8 cellular contexts compared by ENCODE assay signal in genomic region chr1:204438628-204439027, GRCh38. TPM values are rescaled to one million over a fixed set of nuclear protein-coding genes. Genes with fewer than 3 reads are reported as not detected.
DNase-seq lines count a peak whose midpoint lies in the region; ATAC-seq, FAIRE-seq and TF ChIP-seq lines count a peak whose summit lies in the region.

No MANE protein-coding gene starts in this region.

- no peak for FAIRE-seq in frontal cortex (lab: Jason Lieb, UNC)

- peak overlapping the region in 3 of 9 donors; percentile 2 to 25 (median 2) for H3K27ac Mint-ChIP-seq in naive thymus-derived CD4-positive, alpha-beta T cell

- intact Hi-C loops in naive thymus-derived CD4-positive, alpha-beta T cell (cut with micrococcal nuclease) = no loop called here

- TF ChIP-seq CTCF in AG04449 (IDR thresholded peaks at IDR 0.05; ENCODE audit: insufficient read depth, low read length, missing control alignments) = no peak
- no peak for TF ChIP-seq CTCF in brain microvascular endothelial cell (IDR thresholded peaks at IDR 0.05; ENCODE audit: low read depth, low read length, missing control alignments)

- no peak for ATAC-seq in HG03432 (IDR thresholded peaks at IDR 0.05; ENCODE audit: unreplicated experiment)
- ATAC-seq in naive thymus-derived CD4-positive, alpha-beta T cell = no peak

- no peaks in the 10 kb centered on the region for H3K27me3 Mint-ChIP-seq in naive thymus-derived CD4-positive, alpha-beta T cell

- H3K4me3 ChIP-seq in AG04449 (ENCODE audit: low read depth, low read length) (no peak overlapping the region), brain microvascular endothelial cell (ENCODE audit: low read depth, low read length) (no peak overlapping the region), muscle layer of colon (ENCODE audit: low read depth in 1 of 2, low read length in 2 of 2) (peak overlapping the region in 1 of 2 donors; percentile 5)
- H3K4me3 ChIP-seq in naive thymus-derived CD4-positive, alpha-beta T cell (ENCODE audit: low read length) = no peak overlapping the region

- H3K27me3 ChIP-seq in brain microvascular endothelial cell (replicated peaks) = no peaks in the 10 kb centered on the region
- no peaks in the 10 kb centered on the region for H3K27me3 ChIP-seq in muscle layer of colon (ENCODE audit: control insufficient read depth in 1 of 2, insufficient read depth in 2 of 2, low read length in 2 of 2)
- H3K27me3 ChIP-seq in naive thymus-derived CD4-positive, alpha-beta T cell (ENCODE audit: control insufficient read depth in 2 of 2, insufficient read depth in 2 of 2, low read length in 2 of 2) = no peaks in the 10 kb centered on the region

- no peak overlapping the region for H3K4me3 Mint-ChIP-seq in naive thymus-derived CD4-positive, alpha-beta T cell

- no peaks in the 10 kb centered on the region for H3K9me3 ChIP-seq in muscle layer of colon (ENCODE audit: low read length)
- H3K9me3 ChIP-seq in naive thymus-derived CD4-positive, alpha-beta T cell (ENCODE audit: control insufficient read depth in 2 of 3, low read length in 3 of 3) = no peaks in the 10 kb centered on the region

- in situ Hi-C loops in brain microvascular endothelial cell (cut with HindIII; ENCODE audit: low pct_ligation_motif_present, low sequenced_read_pairs) = no loop called here

- H3K4me1 ChIP-seq in muscle layer of colon (ENCODE audit: insufficient read depth, low read length) = peaks cover 47% of the 10 kb centered on the region
- no peaks in the 10 kb centered on the region for H3K4me1 ChIP-seq in naive thymus-derived CD4-positive, alpha-beta T cell (ENCODE audit: control insufficient read depth in 2 of 2, insufficient read depth in 2 of 2, low read length in 2 of 2)

- H3K4me1 Mint-ChIP-seq in naive thymus-derived CD4-positive, alpha-beta T cell = peaks cover 0 to 1% (median 0%) of the 10 kb centered on the region in 7 donors

- H3K9me3 Mint-ChIP-seq in naive thymus-derived CD4-positive, alpha-beta T cell = peaks cover 0 to 4% (median 0%) of the 10 kb centered on the region in 11 donors

- DNase-seq in AG04449 (ENCODE audit: low read depth, low spot score) (peak; percentile 99), HS-27A (ENCODE audit: low read depth) (peak; percentile 89), brain microvascular endothelial cell (peak; percentile 94), frontal cortex (ENCODE audit: low spot score in 2 of 2) (no peak), NCI-H1930 (lab: John Stamatoyannopoulos, UW) (no peak)
- DNase-seq in naive thymus-derived CD4-positive, alpha-beta T cell = no peak

- H3K27ac ChIP-seq in brain microvascular endothelial cell = no peak overlapping the region
- H3K27ac ChIP-seq in muscle layer of colon (ENCODE audit: low read depth, low read length) = peak overlapping the region; percentile 86
- H3K27ac ChIP-seq in naive thymus-derived CD4-positive, alpha-beta T cell (ENCODE audit: low read depth, low read length) = no peak overlapping the region

- no peak overlapping the region for H3K9ac ChIP-seq in muscle layer of colon (ENCODE audit: low read length)

- CTCF ChIA-PET in AG04449 (lab: Yijun Ruan, JAX) = interaction anchor here (0.9 to 30.9 kb wide), 9 partner anchors 4 to 368 kb away, joined by 3 to 1052 read pairs (median 7); partner anchors contain the start of gene PIK3C2B
- CTCF ChIA-PET in naive thymus-derived CD4-positive, alpha-beta T cell (lab: Charles Lee) = interaction anchor here (0.7 to 22.5 kb wide), 3 partner anchors 9 to 368 kb away, joined by 4 to 434 read pairs (median 10); partner anchors contain the start of gene PIK3C2B

- POLR2A ChIA-PET in AG04449 (lab: Yijun Ruan, JAX) = interaction anchor here (0.6 to 1.1 kb wide), 2 partner anchors 22 to 56 kb away, joined by 3 to 6 read pairs; partner anchors contain the start of gene PIK3C2B
- POLR2A ChIA-PET in naive thymus-derived CD4-positive, alpha-beta T cell (lab: Charles Lee) = interaction anchor here (1.0 kb wide), 1 partner anchor 74 kb away, joined by 3 read pairs; no protein-coding TSS in a partner anchor

- no peaks in the 10 kb centered on the region for H3K36me3 ChIP-seq in brain microvascular endothelial cell (replicated peaks)
- H3K36me3 ChIP-seq in muscle layer of colon (ENCODE audit: insufficient read depth, low read length) = peaks cover 66% of the 10 kb centered on the region
- peaks cover 0 to 85% (median 41%) of the 10 kb centered on the region in 3 experiments for H3K36me3 ChIP-seq in naive thymus-derived CD4-positive, alpha-beta T cell (ENCODE audit: control insufficient read depth in 2 of 3, insufficient read depth in 3 of 3, low read length in 3 of 3)

- peaks cover 8 to 55% (median 23%) of the 10 kb centered on the region in 5 donors for H3K36me3 Mint-ChIP-seq in naive thymus-derived CD4-positive, alpha-beta T cell

RNA-seq across cellular contexts. Expression of gene PPP1R15B, which starts 27.0 kb away (rescaled TPM):
- 42.4 TPM for total RNA-seq in frontal cortex
- 100 to 1,000 TPM in 2 of 5 experiments, 10 to 100 TPM in 3; 69.5 to 175 (median 73.0) TPM for total RNA-seq in naive thymus-derived CD4-positive, alpha-beta T cell
- 10 to 100 TPM; 14.1 to 19.3 TPM for polyA plus RNA-seq in naive thymus-derived CD4-positive, alpha-beta T cell

RNA-seq across cellular contexts. Expression of gene PIK3C2B, which starts 56.0 kb away (rescaled TPM):
- total RNA-seq in frontal cortex = 24.5 TPM
- total RNA-seq in naive thymus-derived CD4-positive, alpha-beta T cell = 10 to 100 TPM; 26.8 to 41.9 (median 32.5) TPM
- 1 to 10 TPM; 2.7 to 4.2 TPM for polyA plus RNA-seq in naive thymus-derived CD4-positive, alpha-beta T cell

Comparison
In these comparisons a context has a peak if more than half of its experiments do, and no peak if none do; other contexts are left out.
1. DNase-seq: peak in AG04449 (single experiment), HS-27A (single experiment) and brain microvascular endothelial cell (single experiment); none in frontal cortex (0 of 2), NCI-H1930 (0 of 2) and naive thymus-derived CD4-positive, alpha-beta T cell (0 of 9).